18 cellular contexts compared by ENCODE assay signal in genomic region chr20:40848530-40848929, GRCh38.
DNase-seq lines count a peak whose midpoint lies in the region; ATAC-seq and TF ChIP-seq lines count a peak whose summit lies in the region.
"Had no signal": no experiment of that assay in that cellular context is flagged by ENCODE, and none has a peak within 500 bp of the region (broad histone marks: within the 10 kb centered on the region; RNA-seq: fewer than 3 reads in every experiment).

No MANE protein-coding gene starts in this region.

- H3K4me3 ChIP-seq in SK-N-SH (ENCODE audit: low read depth in 2 of 2, low read length in 1 of 2) (no peak overlapping the region), esophagus muscularis mucosa (no peak overlapping the region)
- H3K4me3 ChIP-seq: BLaER1 treated with 17β-estradiol and CSF1 and Interleukin-3, amounts not matched to agents 10 nM and 100 nM; GM23248; SK-N-MC had no signal

- H3K9me3 ChIP-seq in SK-N-SH (no peaks in the 10 kb centered on the region), esophagus muscularis mucosa (peaks cover 0 to 7% (median 2%) of the 10 kb centered on the region in 4 donors)
- H3K9me3 ChIP-seq: BLaER1 treated with 17β-estradiol and CSF1 and Interleukin-3, amounts not matched to agents 10 nM and 100 nM had no signal

- H4K20me1 ChIP-seq in SK-N-SH (ENCODE audit: insufficient read depth): no peaks in the 10 kb centered on the region
- H4K20me1 ChIP-seq: BLaER1 treated with 17β-estradiol and CSF1 and Interleukin-3, amounts not matched to agents 10 nM and 100 nM had no signal

- H3K79me2 ChIP-seq in SK-N-SH (ENCODE audit: insufficient read depth): no peaks in the 10 kb centered on the region

- WGBS in SK-N-SH (ENCODE audit: low lambda C conversion rate): 30% methylated on average over 8 of the region's 9 CpGs
- WGBS in esophagus muscularis mucosa: 78% methylated on average over 6 of the region's 9 CpGs

- TF ChIP-seq CTCF in SK-N-SH (IDR thresholded peaks at IDR 0.05) (no peak), nephron progenitor cell (IDR thresholded peaks at IDR 0.05) (no peak), esophagus muscularis mucosa (IDR thresholded peaks at IDR 0.05) (no peak)

- TF ChIP-seq RAD21 in SK-N-SH (IDR thresholded peaks at IDR 0.05; ENCODE audit: low read length): no peak

- CTCF ChIA-PET in SK-N-SH (lab: Yijun Ruan, JAX): interaction anchor here (1.3 to 2.0 kb wide), 2 partner anchors 21 to 114 kb away, joined by 3 to 4 read pairs; no protein-coding TSS in a partner anchor

- H3K4me1 Mint-ChIP-seq in nephron progenitor cell: peaks cover 30% of the 10 kb centered on the region
- H3K4me1 Mint-ChIP-seq in immature natural killer cell: peaks cover 22 to 24% of the 10 kb centered on the region in 2 donors
- H3K4me1 Mint-ChIP-seq in activated T-helper 1 cell treated with anti-CD3 and anti-CD28 coated beads, Interleukin-12 subunit alpha, Interleukin-12 subunit beta, Interleukin-2, Interleukin-4 antibody, amounts not matched to agents 30 ng/mL and 10 ng/mL and 1 ng/mL, durations not matched to agents 14 hours and 24 hours and 36 hours (ENCODE audit: low read depth): no peaks in the 10 kb centered on the region

- H2AFZ ChIP-seq in SK-N-SH (ENCODE audit: low read depth): no peak overlapping the region
- H2AFZ ChIP-seq: GM23248 had no signal

- no peaks in the 10 kb centered on the region for H3K9me2 ChIP-seq in SK-N-SH

- no peak for TF ChIP-seq EP300 in SK-N-SH (IDR thresholded peaks at IDR 0.05; ENCODE audit: borderline replicate concordance in 1 of 2, low read depth in 1 of 2, low read length in 1 of 2)
- no peak for TF ChIP-seq EP300 in esophagus muscularis mucosa (IDR thresholded peaks at IDR 0.05)

- H3K36me3 ChIP-seq in SK-N-SH (replicated peaks in 1 of 2; ENCODE audit: control insufficient read depth in 1 of 2, insufficient read depth in 2 of 2, low read length in 1 of 2) (no peaks in the 10 kb centered on the region), esophagus muscularis mucosa (no peaks in the 10 kb centered on the region)
- H3K36me3 ChIP-seq: BLaER1 treated with 17β-estradiol and CSF1 and Interleukin-3, amounts not matched to agents 10 nM and 100 nM had no signal

- peaks cover 11% of the 10 kb centered on the region for H3K9me3 Mint-ChIP-seq in nephron progenitor cell
- no peaks in the 10 kb centered on the region for H3K9me3 Mint-ChIP-seq in immature natural killer cell
- no peaks in the 10 kb centered on the region for H3K9me3 Mint-ChIP-seq in activated T-helper 1 cell treated with anti-CD3 and anti-CD28 coated beads, Interleukin-12 subunit alpha, Interleukin-12 subunit beta, Interleukin-2, Interleukin-4 antibody, amounts not matched to agents 30 ng/mL and 10 ng/mL and 1 ng/mL, durations not matched to agents 14 hours and 24 hours and 36 hours
- H3K9me3 Mint-ChIP-seq: CD8-positive, alpha-beta memory T cell had no signal

- H3K27me3 ChIP-seq in SK-N-SH (ENCODE audit: insufficient read depth) (no peaks in the 10 kb centered on the region), esophagus muscularis mucosa (peaks cover 0 to 19% (median 0%) of the 10 kb centered on the region in 4 donors)
- H3K27me3 ChIP-seq: BLaER1 treated with 17β-estradiol and CSF1 and Interleukin-3, amounts not matched to agents 10 nM and 100 nM had no signal

- H3K27ac Mint-ChIP-seq in nephron progenitor cell (peak overlapping the region; percentile 68), immature natural killer cell (no peak overlapping the region)
- no peak overlapping the region for H3K27ac Mint-ChIP-seq in activated T-helper 1 cell treated with anti-CD3 and anti-CD28 coated beads, Interleukin-12 subunit alpha, Interleukin-12 subunit beta, Interleukin-2, Interleukin-4 antibody, amounts not matched to agents 30 ng/mL and 10 ng/mL and 1 ng/mL, durations not matched to agents 14 hours and 24 hours and 36 hours

- H3K27me3 Mint-ChIP-seq in nephron progenitor cell (ENCODE audit: low read depth, poor library complexity): peaks cover 22% of the 10 kb centered on the region
- H3K27me3 Mint-ChIP-seq in immature natural killer cell (ENCODE audit: low read depth in 3 of 3): peaks cover 0 to 3% (median 3%) of the 10 kb centered on the region in 3 donors
- H3K27me3 Mint-ChIP-seq in activated T-helper 1 cell treated with anti-CD3 and anti-CD28 coated beads, Interleukin-12 subunit alpha, Interleukin-12 subunit beta, Interleukin-2, Interleukin-4 antibody, amounts not matched to agents 30 ng/mL and 10 ng/mL and 1 ng/mL, durations not matched to agents 14 hours and 24 hours and 36 hours (ENCODE audit: insufficient read depth): no peaks in the 10 kb centered on the region

- intact Hi-C loops in esophagus muscularis mucosa (cut with DNase I): no loop called here
- intact Hi-C loops in activated T-helper 1 cell treated with anti-CD3 and anti-CD28 coated beads, Interleukin-12 subunit alpha, Interleukin-12 subunit beta, Interleukin-2, Interleukin-4 antibody, amounts not matched to agents 30 ng/mL and 10 ng/mL and 1 ng/mL, durations not matched to agents 14 hours and 24 hours and 36 hours (cut with micrococcal nuclease): no loop called here

- H3K9ac ChIP-seq in SK-N-SH: no peak overlapping the region
- H3K9ac ChIP-seq: BLaER1 treated with 17β-estradiol and CSF1 and Interleukin-3, amounts not matched to agents 10 nM and 100 nM; GM23248 had no signal

- no peak for ATAC-seq in SK-N-SH treated with all-trans-retinoic acid at 6 μM for 48 hours
- ATAC-seq: HCT116, Panc1, Right ventricle myocardium inferior had no signal

- H3K36me3 Mint-ChIP-seq in nephron progenitor cell (ENCODE audit: low read depth) (no peaks in the 10 kb centered on the region), immature natural killer cell (peaks cover 0 to 5% (median 0%) of the 10 kb centered on the region in 3 donors)
- no peaks in the 10 kb centered on the region for H3K36me3 Mint-ChIP-seq in activated T-helper 1 cell treated with anti-CD3 and anti-CD28 coated beads, Interleukin-12 subunit alpha, Interleukin-12 subunit beta, Interleukin-2, Interleukin-4 antibody, amounts not matched to agents 30 ng/mL and 10 ng/mL and 1 ng/mL, durations not matched to agents 14 hours and 24 hours and 36 hours (ENCODE audit: low read depth)

- no peaks in the 10 kb centered on the region for H3F3A ChIP-seq in SK-N-SH (replicated peaks; ENCODE audit: insufficient read depth)

- POLR2A ChIA-PET in SK-N-SH (lab: Yijun Ruan, JAX): interaction anchor here (1.1 kb wide), 1 partner anchor 155 kb away, joined by 3 read pairs; no protein-coding TSS in a partner anchor

- H3K4me3 Mint-ChIP-seq in nephron progenitor cell: no peak overlapping the region
- H3K4me3 Mint-ChIP-seq in immature natural killer cell: no peak overlapping the region
- H3K4me3 Mint-ChIP-seq in activated T-helper 1 cell treated with anti-CD3 and anti-CD28 coated beads, Interleukin-12 subunit alpha, Interleukin-12 subunit beta, Interleukin-2, Interleukin-4 antibody, amounts not matched to agents 30 ng/mL and 10 ng/mL and 1 ng/mL, durations not matched to agents 14 hours and 24 hours and 36 hours: no peak overlapping the region
- H3K4me3 Mint-ChIP-seq: CD8-positive, alpha-beta memory T cell had no signal

- H3K4me1 ChIP-seq in SK-N-SH (ENCODE audit: control insufficient read depth in 1 of 2, insufficient read depth in 2 of 2, low read depth in 1 of 2, low read length in 1 of 2) (peaks cover 0 to 6% of the 10 kb centered on the region in 2 experiments; a peak in 1 of 4 replicates), esophagus muscularis mucosa (no peaks in the 10 kb centered on the region)

- no peak overlapping the region for H3K4me2 ChIP-seq in SK-N-SH
- H3K4me2 ChIP-seq: BLaER1 treated with 17β-estradiol and CSF1 and Interleukin-3, amounts not matched to agents 10 nM and 100 nM had no signal

- DNase-seq in SK-N-SH (peak; percentile 24), SK-N-DZ (ENCODE audit: low spot score) (peak; percentile 25), nephron progenitor cell (no peak), immature natural killer cell (no peak), esophagus muscularis mucosa (ENCODE audit: extremely low spot score) (no peak)
- DNase-seq in activated T-helper 1 cell treated with anti-CD3 and anti-CD28 coated beads, Interleukin-12 subunit alpha, Interleukin-12 subunit beta, Interleukin-2, Interleukin-4 antibody, amounts not matched to agents 30 ng/mL and 10 ng/mL and 1 ng/mL, durations not matched to agents 14 hours and 24 hours and 36 hours (ENCODE audit: low spot score): no peak
- DNase-seq: CD8-positive, alpha-beta memory T cell; GF-D8; GM23248; KG1; NCI-H187 treated with DMSO at 0.1 percent for 48 hours; NCI-H82 had no signal

- no peak overlapping the region for H3K27ac ChIP-seq in SK-N-SH (ENCODE audit: low read depth in 2 of 2, low read length in 1 of 2)
- H3K27ac ChIP-seq in esophagus muscularis mucosa (replicated peaks in 1 of 4): no peak overlapping the region
- H3K27ac ChIP-seq: BLaER1 treated with 17β-estradiol and CSF1 and Interleukin-3, amounts not matched to agents 10 nM and 100 nM; GM23248; SK-N-MC had no signal

- TF ChIP-seq POLR2A in esophagus muscularis mucosa (IDR thresholded peaks at IDR 0.05; ENCODE audit: low read depth): no peak

TF ChIP-seq in SK-N-SH, 30 proteins besides CTCF, POLR2A, EP300 and RAD21:
- TF ChIP-seq NFIC (IDR thresholded peaks at IDR 0.05; ENCODE audit: borderline replicate concordance): no peak

TF ChIP-seq in SK-N-SH treated with all-trans-retinoic acid at 6 μM for 48 hours, 23 proteins besides CTCF, POLR2A, EP300 and RAD21 (continues in another document):
- TF ChIP-seq TSHZ2 (CRISPR knock-in tag; IDR thresholded peaks at IDR 0.05) (no peak), PPARA (CRISPR knock-in tag; IDR thresholded peaks at IDR 0.05; ENCODE audit: borderline replicate concordance) (no peak), ZFP3 (CRISPR knock-in tag; IDR thresholded peaks at IDR 0.05) (no peak)

Comparison
In these comparisons a context has a peak if more than half of its experiments do, and no peak if none do; other contexts are left out.
1. DNase-seq: peak in SK-N-SH (single experiment) and SK-N-DZ (single experiment); none in nephron progenitor cell (single experiment), immature natural killer cell (0 of 3), esophagus muscularis mucosa (single experiment) and activated T-helper 1 cell treated with anti-CD3 and anti-CD28 coated beads, Interleukin-12 subunit alpha, Interleukin-12 subunit beta, Interleukin-2, Interleukin-4 antibody, amounts not matched to agents 30 ng/mL and 10 ng/mL and 1 ng/mL, durations not matched to agents 14 hours and 24 hours and 36 hours (single experiment).